8 cellular contexts compared by ENCODE assay signal in the genomic region with DNA sequence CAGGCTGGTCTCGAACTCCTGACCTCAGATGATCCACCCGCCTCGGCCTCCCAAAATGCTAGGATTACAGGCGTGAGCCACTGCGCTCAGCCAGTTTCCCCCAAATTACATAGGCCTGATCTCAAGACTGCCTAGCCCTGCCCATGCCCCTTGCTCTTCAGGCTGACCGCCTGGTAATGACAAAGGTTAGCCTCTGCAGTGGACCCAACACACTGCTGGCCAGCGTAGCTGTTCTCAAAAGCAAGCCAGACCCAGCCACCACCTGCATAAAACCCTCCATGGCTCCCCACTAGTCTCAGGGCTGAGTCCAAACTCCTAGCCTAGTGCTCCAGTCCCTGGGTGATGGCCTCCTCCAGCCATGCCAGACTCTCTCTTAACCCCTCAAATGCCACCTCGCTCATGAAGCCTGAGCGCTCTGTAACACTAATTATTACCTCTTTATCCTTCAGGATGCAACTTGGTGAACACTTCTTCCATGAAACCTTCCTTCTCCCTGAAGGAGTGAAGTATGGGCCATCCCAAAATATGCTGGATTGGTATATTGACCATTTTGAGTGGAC. TPM values are rescaled to one million over a fixed set of nuclear protein-coding genes. Genes with fewer than 3 reads are reported as not detected.
DNase-seq lines count a peak whose midpoint lies in the region; ATAC-seq and TF ChIP-seq lines count a peak whose summit lies in the region.

No MANE protein-coding gene starts in this region.

- DNase-seq in A673 (ENCODE audit: low spot score) (no peak), IMR-90 (no peak), breast epithelium (ENCODE audit: low spot score in 2 of 2) (no peak), UCSD-AML1 (lab: John Stamatoyannopoulos, UW; ENCODE audit: unreplicated experiment) (no peak), NCI-H2107 treated with DMSO at 0.1 percent for 48 hours (lab: John Stamatoyannopoulos, UW; ENCODE audit: unreplicated experiment) (no peak), DMS79 (lab: John Stamatoyannopoulos, UW) (no peak)

- CTCF ChIA-PET in A673 (lab: Charles Lee) (interaction anchor here (0.7 kb wide), 1 partner anchor 15 kb away, joined by 5 read pairs; no protein-coding TSS in a partner anchor), IMR-90 (lab: Yijun Ruan, JAX) (no interaction called here)

- peaks cover 6% of the 10 kb centered on the region; the same call in 1 of the 2 replicates for H3K9me1 ChIP-seq in IMR-90 (ENCODE audit: insufficient read depth, low read length)

- H4K91ac ChIP-seq in IMR-90 (ENCODE audit: insufficient read depth, low read depth, low read length): no peak overlapping the region

- no peaks in the 10 kb centered on the region for H3K9me3 ChIP-seq in A673 (ENCODE audit: low read depth, low read length, poor library complexity, severe bottlenecking)
- no peaks in the 10 kb centered on the region for H3K9me3 ChIP-seq in IMR-90 (ENCODE audit: control insufficient read depth, insufficient read depth, low read length)
- H3K9me3 ChIP-seq in breast epithelium: no peaks in the 10 kb centered on the region
- H3K9me3 ChIP-seq in muscle layer of duodenum (ENCODE audit: control insufficient read depth in 1 of 2, low read length in 2 of 2): no peaks in the 10 kb centered on the region

- no peak overlapping the region for H3K14ac ChIP-seq in IMR-90 (replicated peaks; ENCODE audit: low read depth, low read length)

- dilution Hi-C loops in IMR-90 (cut with HindIII; ENCODE audit: low sequenced_read_pairs, unreplicated experiment): no loop called here

- in situ Hi-C loops in IMR-90 (cut with MboI; ENCODE audit: low sequenced_read_pairs): no loop called here

- H2BK15ac ChIP-seq in IMR-90 (ENCODE audit: low read depth, low read length): no peak overlapping the region

- POLR2A ChIA-PET in A673 (lab: Charles Lee; ENCODE audit: low non-redundant PET): no interaction called here
- POLR2A ChIA-PET in IMR-90 (lab: Charles Lee; ENCODE audit: unreplicated experiment): no interaction called here

- no peaks in the 10 kb centered on the region for H4K20me1 ChIP-seq in IMR-90 (ENCODE audit: insufficient read depth, low read length)

- ATAC-seq in IMR-90 (ENCODE audit: low read depth) (no peak), GM19351 (IDR thresholded peaks at IDR 0.05; ENCODE audit: unreplicated experiment) (no peak)

- intact Hi-C loops in A673 (cut with micrococcal nuclease; ENCODE audit: unreplicated experiment): no loop called here
- intact Hi-C loops in IMR-90 (cut with micrococcal nuclease): no loop called here
- intact Hi-C loops in breast epithelium (cut with DNase I; ENCODE audit: low total_unique reads): no loop called here

- peaks cover 0 to 6% of the 10 kb centered on the region in 2 experiments; a peak in 1 of 4 replicates for H3K79me1 ChIP-seq in IMR-90 (ENCODE audit: low read depth in 1 of 2, low read length in 2 of 2)

- H2BK5ac ChIP-seq in IMR-90 (ENCODE audit: low read depth, low read length, poor library complexity, severe bottlenecking): no peak overlapping the region

- peak overlapping the region; percentile 34 for H2AFZ ChIP-seq in IMR-90 (replicated peaks; ENCODE audit: low read length, poor library complexity)

- no peak overlapping the region for H3K4ac ChIP-seq in IMR-90 (ENCODE audit: low read depth, low read length)

- no peak overlapping the region for H3K56ac ChIP-seq in IMR-90 (ENCODE audit: extremely low read depth, insufficient read depth, low read length)

- no peak overlapping the region for H3K23ac ChIP-seq in IMR-90 (ENCODE audit: low read depth, low read length)

- TF ChIP-seq RAD21 in IMR-90 (IDR thresholded peaks at IDR 0.05; ENCODE audit: low read length): no peak

- no peak overlapping the region for H4K8ac ChIP-seq in IMR-90 (ENCODE audit: low read depth in 2 of 2, low read length in 2 of 2)

- TF ChIP-seq CTCF in A673 (conservative IDR thresholded peaks at IDR 0.05; ENCODE audit: low read depth, low read length): no peak
- TF ChIP-seq CTCF in IMR-90 (conservative IDR thresholded peaks at IDR 0.05; ENCODE audit: low read depth, low read length): no peak
- TF ChIP-seq CTCF in breast epithelium (IDR thresholded peaks at IDR 0.05): no peak

- H4K5ac ChIP-seq in IMR-90 (ENCODE audit: low read depth, low read length): no peak overlapping the region

- H3K4me1 ChIP-seq in A673 (ENCODE audit: insufficient read depth, low read length, poor library complexity, severe bottlenecking) (peaks cover 4% of the 10 kb centered on the region), IMR-90 (ENCODE audit: control insufficient read depth, insufficient read depth, low read length) (peaks cover 19% of the 10 kb centered on the region), breast epithelium (peaks cover 7 to 8% of the 10 kb centered on the region in 2 donors), muscle layer of duodenum (ENCODE audit: control insufficient read depth in 1 of 2, insufficient read depth in 2 of 2, low read length in 2 of 2) (peaks cover 4 to 14% of the 10 kb centered on the region in 2 donors)

- peak overlapping the region; percentile 17 for H3K4me3 ChIP-seq in A673 (ENCODE audit: low read depth, low read length, poor library complexity, severe bottlenecking)
- H3K4me3 ChIP-seq in IMR-90 (ENCODE audit: insufficient read depth, low read depth, low read length): no peak overlapping the region
- peak overlapping the region in 2 of 3 donors; percentile 23 to 56 for H3K4me3 ChIP-seq in breast epithelium
- peak overlapping the region in 1 of 2 donors; percentile 39 for H3K4me3 ChIP-seq in muscle layer of duodenum (ENCODE audit: low read depth in 1 of 2, low read length in 2 of 2)

- no peak overlapping the region for H3K4me2 ChIP-seq in IMR-90 (ENCODE audit: low read depth, low read length)

- 77% methylated on average over 3 of the region's 9 CpGs; no CpG with 5 or more reads in 1 of the 2 experiments for WGBS in IMR-90 (ENCODE audit: extremely low coverage in 2 of 2, insufficient read length in 1 of 2), 2 experiments

- H3K27ac ChIP-seq in A673 (ENCODE audit: low read depth, low read length, poor library complexity, severe bottlenecking) (no peak overlapping the region), IMR-90 (ENCODE audit: insufficient read depth, low read length) (no peak overlapping the region), breast epithelium (peak overlapping the region; percentile 48 to 59), muscle layer of duodenum (ENCODE audit: low read length) (peak overlapping the region; percentile 40)

- BruUV-seq in A673 (replicated peaks; lab: Mats Ljungman, UMichigan) (no TSS peak), IMR-90 (replicated peaks; lab: Mats Ljungman, UMichigan) (no TSS peak)

- no peak overlapping the region for H3K18ac ChIP-seq in IMR-90 (ENCODE audit: low read depth, low read length)

- H3K27me3 ChIP-seq in A673 (replicated peaks; ENCODE audit: insufficient read depth, low read depth, low read length, poor library complexity): no peaks in the 10 kb centered on the region
- no peaks in the 10 kb centered on the region for H3K27me3 ChIP-seq in IMR-90 (ENCODE audit: control insufficient read depth, insufficient read depth, low read length)
- no peaks in the 10 kb centered on the region for H3K27me3 ChIP-seq in breast epithelium
- no peaks in the 10 kb centered on the region for H3K27me3 ChIP-seq in muscle layer of duodenum (ENCODE audit: low read depth, low read length)

- H3K9ac ChIP-seq in IMR-90 (ENCODE audit: low read depth, low read length): no peak overlapping the region

- no peak overlapping the region for H2BK20ac ChIP-seq in IMR-90 (ENCODE audit: low read depth, low read length)

- no peak overlapping the region for H2BK120ac ChIP-seq in IMR-90 (ENCODE audit: low read depth, low read length)

- H2AK9ac ChIP-seq in IMR-90 (replicated peaks; ENCODE audit: low read depth, low read length, poor library complexity): no peak overlapping the region

- H3K36me3 ChIP-seq in A673 (ENCODE audit: insufficient read depth, low read length, poor library complexity, severe bottlenecking): no peaks in the 10 kb centered on the region
- H3K36me3 ChIP-seq in IMR-90 (ENCODE audit: control insufficient read depth, insufficient read depth, low read length): no peaks in the 10 kb centered on the region
- H3K36me3 ChIP-seq in breast epithelium: no peaks in the 10 kb centered on the region
- H3K36me3 ChIP-seq in muscle layer of duodenum (ENCODE audit: control insufficient read depth in 1 of 2, insufficient read depth in 2 of 2, low read length in 2 of 2): no peaks in the 10 kb centered on the region

- TF ChIP-seq POLR2A in IMR-90 (IDR thresholded peaks at IDR 0.05; ENCODE audit: low read depth, low read length): no peak
- TF ChIP-seq POLR2A in breast epithelium (IDR thresholded peaks at IDR 0.05): no peak

- no peak overlapping the region for H2AK5ac ChIP-seq in IMR-90 (ENCODE audit: low read depth, low read length)

TF ChIP-seq in IMR-90, 13 proteins besides CTCF, POLR2A, EP300 and RAD21:
- no peak for TF ChIP-seq FOS (IDR thresholded peaks at IDR 0.05; ENCODE audit: low read depth, low read length)
- no peak for TF ChIP-seq BHLHE40 (IDR thresholded peaks at IDR 0.05; ENCODE audit: low read depth, low read length)

RNA-seq across cellular contexts. Expression of gene RSPH14, which starts 0.8 kb away (rescaled TPM):
- total RNA-seq in A673 (2021) (0.55 TPM in 1 of 2 replicates, not detected in the other), IMR-90 (2012; rRNA removed) (not detected in 2 replicates), breast epithelium (under 1 TPM in 1 of 3 donors, not detected in 2; 0.29 TPM)
- polyA plus RNA-seq in IMR-90 (2012; rRNA removed): 0.10 TPM in 1 of 2 replicates, not detected in the other
- polyA plus RNA-seq in IMR-90 (2012; cell fraction: cytosol; rRNA removed): 0.18 and 0.21 TPM in 2 replicates
- polyA plus RNA-seq in IMR-90 (2012; cell fraction: nucleus; rRNA removed; ENCODE audit: low replicate concordance): not detected in 2 replicates

RNA-seq across cellular contexts. Expression of gene RAB36, which starts 2.7 kb away (rescaled TPM):
- total RNA-seq in A673 (2021) (4.1 and 4.9 TPM in 2 replicates), IMR-90 (2012; rRNA removed) (2.5 and 3.6 TPM in 2 replicates), breast epithelium (1 to 10 TPM; 1.3 to 4.8 (median 2.9) TPM)
- 4.0 TPM in 2 replicates for polyA plus RNA-seq in IMR-90 (2012; rRNA removed)
- polyA plus RNA-seq in IMR-90 (2012; cell fraction: cytosol; rRNA removed): 2.3 and 3.7 TPM in 2 replicates
- polyA plus RNA-seq in IMR-90 (2012; cell fraction: nucleus; rRNA removed; ENCODE audit: low replicate concordance): 4.6 and 6.6 TPM in 2 replicates

RNA-seq across cellular contexts. Expression of gene BCR, which starts 37.7 kb away (rescaled TPM):
- total RNA-seq in A673 (2021) (62.5 and 63.1 TPM in 2 replicates), IMR-90 (2012; rRNA removed) (28.9 and 30.8 TPM in 2 replicates), breast epithelium (10 to 100 TPM; 25.3 to 44.6 (median 35.1) TPM)
- 43.0 and 44.6 TPM in 2 replicates for polyA plus RNA-seq in IMR-90 (2012; rRNA removed)
- polyA plus RNA-seq in IMR-90 (2012; cell fraction: cytosol; rRNA removed): 30.9 and 40.0 TPM in 2 replicates
- 36.1 and 42.1 TPM in 2 replicates for polyA plus RNA-seq in IMR-90 (2012; cell fraction: nucleus; rRNA removed; ENCODE audit: low replicate concordance)

Comparison
In these comparisons a context has a peak if more than half of its experiments do, and no peak if none do; other contexts are left out.
1. H3K27ac ChIP-seq: peak in breast epithelium (2 of 2) and muscle layer of duodenum (single experiment); none in A673 (single experiment) and IMR-90 (single experiment).